1 cellular context compared by ENCODE assay signal in the genomic region with DNA sequence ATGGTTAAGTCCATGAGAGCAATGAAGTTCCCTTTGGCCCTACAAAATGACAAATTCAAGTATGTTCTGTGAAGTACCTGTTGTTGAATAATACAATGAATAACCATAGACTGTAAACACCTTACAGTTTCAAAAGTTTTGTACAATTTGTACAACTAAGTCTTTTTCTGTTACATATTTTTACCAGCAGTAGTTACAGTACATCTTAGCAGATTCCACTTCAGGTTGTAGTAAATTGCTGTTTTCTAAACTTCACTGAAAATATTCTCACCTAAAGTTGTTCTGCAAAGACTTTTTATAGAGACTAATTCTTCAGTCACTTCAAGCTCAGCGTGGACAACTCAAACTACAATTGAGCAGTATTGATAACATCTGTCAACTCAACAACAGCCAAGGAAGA.
TF ChIP-seq lines count a peak whose summit lies in the region.

No MANE protein-coding gene starts in this region.

TF ChIP-seq in HepG2, 621 proteins besides CTCF, POLR2A, EP300 and RAD21 (continued from another document):
- TF ChIP-seq, protein P1, sequence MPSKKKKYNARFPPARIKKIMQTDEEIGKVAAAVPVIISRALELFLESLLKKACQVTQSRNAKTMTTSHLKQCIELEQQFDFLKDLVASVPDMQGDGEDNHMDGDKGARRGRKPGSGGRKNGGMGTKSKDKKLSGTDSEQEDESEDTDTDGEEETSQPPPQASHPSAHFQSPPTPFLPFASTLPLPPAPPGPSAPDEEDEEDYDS (CRISPR knock-in tag; IDR thresholded peaks at IDR 0.05), result no peak
TF ChIP-seq in HepG2: peak in this region for 1.
